In the genomic region with DNA sequence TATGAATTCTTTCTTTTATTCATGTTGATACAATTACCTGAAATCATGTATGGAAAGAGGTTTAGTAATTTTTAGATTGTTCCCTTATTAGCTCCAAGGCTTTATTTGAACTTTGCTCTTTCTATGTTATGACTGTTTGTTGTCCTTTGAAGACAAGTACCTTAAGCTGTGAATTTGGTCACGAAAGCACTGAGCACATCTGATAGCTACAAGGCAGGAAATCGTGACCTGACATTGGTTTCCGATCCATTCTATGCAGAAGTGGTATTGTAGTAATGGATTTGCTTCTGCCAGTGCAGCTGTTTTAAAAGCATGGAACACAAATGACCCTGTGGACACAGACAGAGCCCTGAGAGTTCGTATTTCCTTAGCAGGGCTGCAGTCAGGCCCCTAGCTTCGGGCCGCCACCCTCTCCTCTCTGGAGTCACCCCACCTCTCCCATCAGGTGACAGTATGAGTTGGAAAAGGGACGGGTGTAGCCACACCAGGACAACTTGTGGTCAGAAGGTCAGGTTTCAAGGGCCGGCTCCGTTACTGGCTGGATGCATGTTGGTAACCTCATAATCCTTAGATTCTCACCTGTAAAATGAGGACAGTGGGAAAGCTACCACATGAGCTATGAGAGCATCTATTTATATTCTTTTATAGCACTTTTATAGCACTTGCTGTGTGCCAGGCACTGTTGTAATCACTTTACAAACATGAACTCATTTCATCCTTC, we compare ENCODE assay signal across 10 cellular contexts.
DNase-seq lines count a peak whose midpoint lies in the region; ATAC-seq lines count a peak whose summit lies in the region.
"Had no signal": no experiment of that assay in that cellular context is flagged by ENCODE, and none has a peak within 500 bp of the region (broad histone marks: within the 10 kb centered on the region; RNA-seq: fewer than 3 reads in every experiment).

No MANE protein-coding gene starts in this region.

- WGBS in trophoblast cell (ENCODE audit: extremely low coverage, insufficient coverage, insufficient read length): no CpG with 5 or more reads among the region's 9 CpGs
- no CpG with 5 or more reads among the region's 9 CpGs for WGBS in mesendoderm (ENCODE audit: extremely low coverage, insufficient coverage, low lambda C conversion rate)

- H4K5ac ChIP-seq in mesendoderm (ENCODE audit: low read length): no peak overlapping the region

- H2BK15ac ChIP-seq in mesendoderm (replicated peaks; ENCODE audit: low read depth): no peak overlapping the region

- H2BK120ac ChIP-seq in trophoblast cell (ENCODE audit: insufficient read depth, low read length, poor library complexity) (no peak overlapping the region), mesendoderm (ENCODE audit: low read depth, low read length) (no peak overlapping the region)

- H3K9me3 Mint-ChIP-seq in effector memory CD8-positive, alpha-beta T cell: no peaks in the 10 kb centered on the region

- H3K23ac ChIP-seq in trophoblast cell (ENCODE audit: low read length) (no peak overlapping the region), mesendoderm (ENCODE audit: low read length) (no peak overlapping the region)

- no peak overlapping the region for H3K4me2 ChIP-seq in trophoblast cell (ENCODE audit: low read length)
- H3K4me2 ChIP-seq in mesendoderm (ENCODE audit: low read length): no peak overlapping the region

- DNase-seq in GDM1 (lab: John Stamatoyannopoulos, UW): peak; percentile 24
- peak in 1 of 3 experiments; percentile 8 for DNase-seq in effector memory CD8-positive, alpha-beta T cell
- no peak for DNase-seq in trophoblast cell
- DNase-seq in NCI-H1417 treated with DMSO at 0.1 percent for 48 hours (lab: John Stamatoyannopoulos, UW): no peak
- DNase-seq in mesendoderm: no peak
- DNase-seq: H7, Kasumi-1 had no signal

- H3K14ac ChIP-seq in trophoblast cell (ENCODE audit: low read length): no peak overlapping the region

- H3K79me2 ChIP-seq in trophoblast cell (ENCODE audit: control insufficient read depth, insufficient read depth, low read length, poor library complexity) (peaks cover 8% of the 10 kb centered on the region), mesendoderm (ENCODE audit: control insufficient read depth, insufficient read depth, low read length) (peaks cover 63% of the 10 kb centered on the region)

- no peaks in the 10 kb centered on the region for H3K27me3 ChIP-seq in HUES48 (ENCODE audit: control insufficient read depth, insufficient read depth, low read length)
- H3K27me3 ChIP-seq in trophoblast cell (ENCODE audit: insufficient read depth, low read length): no peaks in the 10 kb centered on the region
- H3K27me3 ChIP-seq in mesendoderm (ENCODE audit: insufficient read depth, low read length, poor library complexity): no peaks in the 10 kb centered on the region

- H3K4ac ChIP-seq in trophoblast cell (ENCODE audit: low read depth, low read length) (no peak overlapping the region), mesendoderm (ENCODE audit: low read depth, low read length) (no peak overlapping the region)

- H3K36me3 ChIP-seq in HUES48 (ENCODE audit: control insufficient read depth, insufficient read depth, low read length) (peaks cover 5% of the 10 kb centered on the region), trophoblast cell (ENCODE audit: control insufficient read depth in 1 of 2, insufficient read depth in 2 of 2, low read length in 2 of 2) (peaks cover 0 to 10% of the 10 kb centered on the region in 2 experiments), mesendoderm (ENCODE audit: control insufficient read depth, insufficient read depth, low read length) (no peaks in the 10 kb centered on the region)

- peak overlapping the region in 1 of 2 donors; percentile 85 for H3K27ac Mint-ChIP-seq in effector memory CD8-positive, alpha-beta T cell

- no peak overlapping the region for H3K56ac ChIP-seq in mesendoderm (ENCODE audit: low read length)

- H2BK12ac ChIP-seq in trophoblast cell (ENCODE audit: low read length): no peak overlapping the region

- H3K27me3 Mint-ChIP-seq in effector memory CD8-positive, alpha-beta T cell: no peaks in the 10 kb centered on the region

- H2BK5ac ChIP-seq in trophoblast cell (ENCODE audit: low read depth, low read length, poor library complexity) (no peak overlapping the region), mesendoderm (ENCODE audit: low read length) (no peak overlapping the region)

- peak; percentile 33 for ATAC-seq in effector memory CD8-positive, alpha-beta T cell (replicated peaks)
- ATAC-seq in HG03280 (IDR thresholded peaks at IDR 0.05; ENCODE audit: unreplicated experiment): no peak
- ATAC-seq in HG02981 (IDR thresholded peaks at IDR 0.05; ENCODE audit: unreplicated experiment): no peak

- peaks cover 2% of the 10 kb centered on the region for H3K79me1 ChIP-seq in trophoblast cell (ENCODE audit: low read length)
- H3K79me1 ChIP-seq in mesendoderm (ENCODE audit: low read length): peaks cover 13% of the 10 kb centered on the region

- no peak overlapping the region for H4K91ac ChIP-seq in trophoblast cell (ENCODE audit: low read depth, low read length)

- H3K4me1 ChIP-seq in HUES48 (ENCODE audit: control insufficient read depth, insufficient read depth, low read length) (peaks cover 54% of the 10 kb centered on the region), trophoblast cell (ENCODE audit: control insufficient read depth in 1 of 2, insufficient read depth in 2 of 2, low read length in 2 of 2) (peaks cover 25 to 34% of the 10 kb centered on the region in 2 experiments), mesendoderm (ENCODE audit: control insufficient read depth, low read depth, low read length) (peaks cover 32% of the 10 kb centered on the region)

- no peaks in the 10 kb centered on the region for H3K36me3 Mint-ChIP-seq in effector memory CD8-positive, alpha-beta T cell (ENCODE audit: insufficient read depth)

- no peaks in the 10 kb centered on the region for H3K9me3 ChIP-seq in HUES48 (ENCODE audit: control insufficient read depth, insufficient read depth, low read length)
- H3K9me3 ChIP-seq in trophoblast cell (ENCODE audit: insufficient read depth, low read depth, low read length): no peaks in the 10 kb centered on the region

- no peak overlapping the region for H3K9ac ChIP-seq in HUES48 (ENCODE audit: low read depth, low read length)
- no peak overlapping the region for H3K9ac ChIP-seq in trophoblast cell (ENCODE audit: low read length)
- H3K9ac ChIP-seq in mesendoderm (ENCODE audit: low read length): no peak overlapping the region

- H3K4me3 ChIP-seq in HUES48 (ENCODE audit: low read depth, low read length) (no peak overlapping the region), trophoblast cell (ENCODE audit: low read depth, low read length) (no peak overlapping the region), mesendoderm (ENCODE audit: low read length) (no peak overlapping the region)

- H3K27ac ChIP-seq in HUES48 (ENCODE audit: low read depth, low read length) (peak overlapping the region; percentile 15), trophoblast cell (ENCODE audit: low read depth, low read length) (no peak overlapping the region), mesendoderm (ENCODE audit: low read depth, low read length) (no peak overlapping the region)

- H2AFZ ChIP-seq in trophoblast cell (ENCODE audit: insufficient read depth, low read length, poor library complexity): no peak overlapping the region

- H4K8ac ChIP-seq in trophoblast cell (ENCODE audit: low read depth, low read length) (no peak overlapping the region), mesendoderm (ENCODE audit: low read depth, low read length) (no peak overlapping the region)

- no peak overlapping the region for H4K12ac ChIP-seq in trophoblast cell (ENCODE audit: low read depth, low read length)

- H3K18ac ChIP-seq in trophoblast cell (ENCODE audit: low read length): peak overlapping the region; percentile 25
- no peak overlapping the region for H3K18ac ChIP-seq in mesendoderm (ENCODE audit: low read length)

- peak overlapping the region in 1 of 2 donors; percentile 10 for H3K4me3 Mint-ChIP-seq in effector memory CD8-positive, alpha-beta T cell

- H3K4me1 Mint-ChIP-seq in effector memory CD8-positive, alpha-beta T cell (ENCODE audit: low read depth in 2 of 2): peaks cover 18 to 23% of the 10 kb centered on the region in 2 donors

- no peak overlapping the region for H2AK5ac ChIP-seq in trophoblast cell (ENCODE audit: low read length)
- H2AK5ac ChIP-seq in mesendoderm (ENCODE audit: low read length): no peak overlapping the region
